ENCODE assay signal across 11 cellular contexts in the genomic region with DNA sequence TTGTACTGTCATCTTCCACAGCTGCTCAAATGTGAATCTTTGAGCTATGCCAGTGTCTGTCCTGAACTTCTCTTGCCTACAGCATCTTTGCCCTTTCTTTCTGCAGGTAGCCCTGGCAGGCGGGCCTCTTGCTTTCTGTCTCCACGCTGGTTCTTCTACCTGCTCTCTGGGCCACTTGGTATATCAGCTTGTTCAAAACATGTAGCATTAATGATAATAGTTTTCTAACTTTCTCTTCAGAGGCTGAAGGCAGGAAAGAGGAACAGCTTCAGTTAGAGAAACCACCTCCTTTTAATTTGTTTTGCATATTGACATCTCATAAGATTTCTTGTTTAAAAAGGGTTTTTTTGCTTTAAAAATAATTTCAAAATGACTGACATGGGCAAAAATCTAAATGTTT. TPM values are rescaled to one million over a fixed set of nuclear protein-coding genes. Genes with fewer than 3 reads are reported as not detected.
A peak's percentile ranks its signal among the peaks of the same experiment; 100 is the strongest.
DNase-seq lines count a peak whose midpoint lies in the region; ATAC-seq and TF ChIP-seq lines count a peak whose summit lies in the region.
"Had no signal": no experiment of that assay in that cellular context is flagged by ENCODE, and none has a peak within 500 bp of the region (broad histone marks: within the 10 kb centered on the region; RNA-seq: fewer than 3 reads in every experiment).

No MANE protein-coding gene starts in this region.

- H3K4me3 ChIP-seq in sigmoid colon: peak overlapping the region in 2 of 4 donors; percentile 57 to 59
- peak overlapping the region in 3 of 10 donors; percentile 56 to 62 (median 57) for H3K4me3 ChIP-seq in heart right ventricle

- H3K9me3 Mint-ChIP-seq in activated naive CD8-positive, alpha-beta T cell (ENCODE audit: low read depth): no peaks in the 10 kb centered on the region

- TF ChIP-seq EP300 in sigmoid colon (IDR thresholded peaks at IDR 0.05): no peak

- no peaks in the 10 kb centered on the region for H3K27me3 Mint-ChIP-seq in activated naive CD8-positive, alpha-beta T cell

- peaks cover 2% of the 10 kb centered on the region for H3K36me3 Mint-ChIP-seq in activated naive CD8-positive, alpha-beta T cell

- intact Hi-C loops in sigmoid colon (cut with DNase I) (no loop called here), heart right ventricle (cut with DNase I) (no loop called here)

- ATAC-seq in HG03469 (IDR thresholded peaks at IDR 0.05; ENCODE audit: unreplicated experiment) (peak; percentile 26), heart right ventricle (no peak), GM18907 (IDR thresholded peaks at IDR 0.05; ENCODE audit: unreplicated experiment) (no peak)
- ATAC-seq: Right ventricle myocardium inferior had no signal

- no peak overlapping the region for H3K27ac Mint-ChIP-seq in activated naive CD8-positive, alpha-beta T cell

- H3K9me3 ChIP-seq in sigmoid colon (no peaks in the 10 kb centered on the region), heart right ventricle (no peaks in the 10 kb centered on the region)
- H3K9me3 ChIP-seq: vagina had no signal

- WGBS in sigmoid colon, 2 donors: 74 to 76% methylated on average over 2 of the region's 2 CpGs
- WGBS in heart right ventricle, 2 donors: 94 to 96% methylated on average over 2 of the region's 2 CpGs

- H3K4me1 ChIP-seq in sigmoid colon (peaks cover 0 to 38% (median 19%) of the 10 kb centered on the region in 4 donors), heart right ventricle (peaks cover 0 to 47% (median 0%) of the 10 kb centered on the region in 9 donors)

- CTCF ChIA-PET in GM10248 (lab: Yijun Ruan, JAX): interaction anchor here (1.1 to 4.7 kb wide), 8 partner anchors 10 to 131 kb away, joined by 3 to 29 read pairs (median 4); no protein-coding TSS in a partner anchor

- DNase-seq in GM10248 (ENCODE audit: extremely low spot score): peak; percentile 35
- DNase-seq in sigmoid colon: no peak
- no peak for DNase-seq in heart right ventricle
- no peak for DNase-seq in NCI-H2081 (lab: John Stamatoyannopoulos, UW)
- DNase-seq: activated CD4-positive, alpha-beta T cell treated with anti-CD3 and anti-CD28 coated beads for 4 hours; amygdala had no signal

- POLR2A ChIA-PET in GM10248 (lab: Yijun Ruan, JAX): no interaction called here

- no peaks in the 10 kb centered on the region for H3K36me3 ChIP-seq in sigmoid colon
- no peaks in the 10 kb centered on the region for H3K36me3 ChIP-seq in heart right ventricle
- H3K36me3 ChIP-seq: vagina had no signal

- H3K27ac ChIP-seq in sigmoid colon (peak overlapping the region; percentile 67 to 89 (median 80)), heart right ventricle (peak overlapping the region in 4 of 10 donors; percentile 17 to 83 (median 73))

- TF ChIP-seq CTCF in GM10248 (IDR thresholded peaks at IDR 0.05; ENCODE audit: control extremely low read depth, extremely low read depth, low read depth, missing control alignments) (no peak), sigmoid colon (IDR thresholded peaks at IDR 0.05) (no peak), heart right ventricle (IDR thresholded peaks at IDR 0.05) (no peak)

- peaks cover 32% of the 10 kb centered on the region for H3K4me1 Mint-ChIP-seq in activated naive CD8-positive, alpha-beta T cell (ENCODE audit: low read depth)

- H3K4me3 Mint-ChIP-seq in activated naive CD8-positive, alpha-beta T cell: peak overlapping the region; percentile 66

- H3K27me3 ChIP-seq in sigmoid colon (no peaks in the 10 kb centered on the region), heart right ventricle (no peaks in the 10 kb centered on the region)
- H3K27me3 ChIP-seq: vagina had no signal

- no peak for TF ChIP-seq POLR2A in sigmoid colon (IDR thresholded peaks at IDR 0.05)

RNA-seq across cellular contexts. Expression of a gene that starts 0.9 kb away (rescaled TPM):
- total RNA-seq in sigmoid colon: 10 to 100 TPM; 64.8 to 97.4 (median 74.0) TPM
- 10 to 100 TPM; 15.0 to 73.8 (median 21.7) TPM for polyA plus RNA-seq in sigmoid colon
- 10 to 100 TPM in 5 of 10 donors, 1 to 10 TPM in 5; 5.8 to 41.3 (median 10.1) TPM for total RNA-seq in heart right ventricle
- 1 to 10 TPM; 3.4 to 4.5 TPM for polyA plus RNA-seq in heart right ventricle
